ENCODE assay signal across 12 cellular contexts in the genomic region with DNA sequence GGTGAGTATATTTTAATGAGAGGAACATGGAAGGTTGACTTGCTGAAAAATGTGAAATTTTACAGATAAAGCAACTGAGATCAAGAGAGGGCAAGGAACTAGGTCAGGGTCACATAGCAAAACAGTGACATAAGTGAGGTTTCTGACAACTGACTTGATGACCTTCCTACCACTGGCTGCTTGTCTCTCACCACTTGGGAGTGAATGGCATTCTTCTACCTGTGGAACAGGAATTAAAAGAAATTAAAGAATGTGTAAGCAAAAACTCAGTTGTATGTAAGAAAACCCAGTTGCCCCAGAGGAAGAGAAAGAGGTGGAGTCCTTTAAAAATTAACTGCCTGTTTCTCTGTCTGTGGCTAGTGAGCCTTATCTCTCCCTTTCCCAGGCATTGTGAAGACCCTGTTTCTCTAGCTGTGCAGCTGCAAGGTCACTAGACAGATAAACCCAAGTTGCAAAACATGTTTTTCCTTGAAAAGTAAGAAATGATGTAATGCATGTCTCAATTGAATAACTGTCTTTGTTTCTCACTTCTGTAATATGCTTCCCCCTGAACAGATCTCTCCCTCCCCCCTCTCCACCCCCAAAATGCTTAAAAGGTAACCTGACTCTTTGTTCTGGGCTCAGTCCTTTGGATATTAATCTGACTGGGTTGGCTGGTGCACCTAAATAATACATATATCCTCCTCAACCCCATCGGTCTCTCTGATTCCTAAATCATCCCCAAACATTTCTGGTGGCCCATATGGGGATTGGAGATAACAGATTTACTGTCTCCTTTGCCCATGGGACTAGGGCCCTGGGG. TPM values are rescaled to one million over a fixed set of nuclear protein-coding genes. Genes with fewer than 3 reads are reported as not detected.
DNase-seq lines count a peak whose midpoint lies in the region; ATAC-seq, FAIRE-seq and TF ChIP-seq lines count a peak whose summit lies in the region.
"Had no signal": no experiment of that assay in that cellular context is flagged by ENCODE, and none has a peak within 500 bp of the region (broad histone marks: within the 10 kb centered on the region; RNA-seq: fewer than 3 reads in every experiment).

No MANE protein-coding gene starts in this region.

- peak overlapping the region in 2 of 3 donors; percentile 54 to 61 for H3K4me3 ChIP-seq in breast epithelium
- H3K4me3 ChIP-seq in HepG2 (replicated peaks in 1 of 3; ENCODE audit: insufficient read depth in 1 of 3, low read depth in 2 of 3, low read length in 3 of 3), result peak overlapping the region; percentile 75 to 84 (median 80)

- TF ChIP-seq EP300 in HepG2 (IDR thresholded peaks at IDR 0.05; ENCODE audit: low read depth in 2 of 2, low read length in 2 of 2) (peak in 1 of 2 experiments; percentile 74; a peak in 2 of 4 replicates), HepG2 (CRISPR knock-in tag; IDR thresholded peaks at IDR 0.05; ENCODE audit: borderline replicate concordance) (peak; percentile 86; the same call in 1 of the 2 replicates)

- no peaks in the 10 kb centered on the region for H3K9me3 Mint-ChIP-seq in MCF 10A (ENCODE audit: unreplicated experiment)
- no peaks in the 10 kb centered on the region for H3K9me3 Mint-ChIP-seq in activated naive CD8-positive, alpha-beta T cell (ENCODE audit: low read depth)
- no peaks in the 10 kb centered on the region for H3K9me3 Mint-ChIP-seq in type B pancreatic cell
- H3K9me3 Mint-ChIP-seq: activated naive CD8-positive, alpha-beta T cell treated with anti-CD3 and anti-CD28 coated beads, Interleukin-2, amount 10 ng/mL, durations not matched to agents 7 days and 5 days had no signal

- WGBS in HepG2 (ENCODE audit: low lambda C conversion rate), result 3% methylated on average over 1 of the region's 1 CpG

- TF ChIP-seq POLR2A in breast epithelium (IDR thresholded peaks at IDR 0.05) (no peak), HepG2 (IDR thresholded peaks at IDR 0.05; ENCODE audit: insufficient read depth in 1 of 2, low read depth in 2 of 2, low read length in 2 of 2) (no peak)

- BruUV-seq in MCF 10A (replicated peaks; lab: Mats Ljungman, UMichigan), result no TSS peak
- TSS peak; percentile 40 for BruUV-seq in HepG2 (replicated peaks; lab: Mats Ljungman, UMichigan)

- in situ Hi-C loops in HepG2 (cut with HindIII; ENCODE audit: extremely low pct_ligation_motif_present, low pct_unique_long_range_greater_than_20kb), result no loop called here

- H3K27me3 Mint-ChIP-seq in MCF 10A (ENCODE audit: insufficient read depth, unreplicated experiment), result no peaks in the 10 kb centered on the region
- H3K27me3 Mint-ChIP-seq in activated naive CD8-positive, alpha-beta T cell, result no peaks in the 10 kb centered on the region
- H3K27me3 Mint-ChIP-seq in type B pancreatic cell, result no peaks in the 10 kb centered on the region
- H3K27me3 Mint-ChIP-seq: activated naive CD8-positive, alpha-beta T cell treated with anti-CD3 and anti-CD28 coated beads, Interleukin-2, amount 10 ng/mL, durations not matched to agents 7 days and 5 days had no signal

- H3K36me3 ChIP-seq in breast epithelium (no peaks in the 10 kb centered on the region), HepG2 (replicated peaks in 1 of 2; ENCODE audit: control insufficient read depth in 1 of 2, insufficient read depth in 2 of 2, low read length in 2 of 2) (peaks cover 4 to 6% of the 10 kb centered on the region in 2 experiments)
- H3K36me3 ChIP-seq: sigmoid colon had no signal

- TF ChIP-seq CTCF in breast epithelium (IDR thresholded peaks at IDR 0.05) (no peak), MCF 10A (IDR thresholded peaks at IDR 0.05; ENCODE audit: unreplicated experiment) (no peak), HepG2 (CRISPR knock-in tag; IDR thresholded peaks at IDR 0.05) (no peak), type B pancreatic cell (conservative IDR thresholded peaks at IDR 0.05) (no peak)

- TF ChIP-seq RAD21 in HepG2 (CRISPR knock-in tag; IDR thresholded peaks at IDR 0.05), result no peak

- H3K4me1 ChIP-seq in breast epithelium (peaks cover 4 to 10% of the 10 kb centered on the region in 2 donors), HepG2 (ENCODE audit: insufficient read depth, low read length) (peaks cover 57% of the 10 kb centered on the region)

- H3K4me2 ChIP-seq in HepG2 (ENCODE audit: low read depth, low read length), result peak overlapping the region; percentile 91

- ATAC-seq in HepG2 (peak; percentile 29), HG03442 (IDR thresholded peaks at IDR 0.05; ENCODE audit: unreplicated experiment) (no peak)
- ATAC-seq: PC-3 had no signal

- H3K27ac ChIP-seq in breast epithelium, result peak overlapping the region; percentile 82 to 87
- H3K27ac ChIP-seq in HepG2 (ENCODE audit: extremely low read length, insufficient read depth, low read length), result peak overlapping the region; percentile 28

- CTCF ChIA-PET in MCF 10A (lab: Yijun Ruan, JAX), result interaction anchor here (2.8 kb wide), 1 partner anchor 67 kb away, joined by 11 read pairs; no protein-coding TSS in a partner anchor
- CTCF ChIA-PET in HepG2 (lab: Yijun Ruan, JAX; ENCODE audit: low intra/inter-chr PET ratio, low total read pairs), result no interaction called here

- H3K9ac ChIP-seq in HepG2 (ENCODE audit: insufficient read depth, low read depth, low read length), result peak overlapping the region; percentile 68

- H3K79me2 ChIP-seq in HepG2 (ENCODE audit: insufficient read depth, low read length), result peaks cover 31% of the 10 kb centered on the region

- H4K20me1 ChIP-seq in HepG2 (ENCODE audit: insufficient read depth, low read length), result no peaks in the 10 kb centered on the region

- H3K27ac Mint-ChIP-seq in MCF 10A (ENCODE audit: low read depth, unreplicated experiment), result no peak overlapping the region
- peak overlapping the region; percentile 58 for H3K27ac Mint-ChIP-seq in activated naive CD8-positive, alpha-beta T cell
- peak overlapping the region; percentile 91 for H3K27ac Mint-ChIP-seq in type B pancreatic cell

- DNase-seq in breast epithelium (ENCODE audit: low spot score in 2 of 2), result no peak
- DNase-seq in MCF 10A (ENCODE audit: unreplicated experiment), result no peak
- DNase-seq in HepG2 (ENCODE audit: low spot score), result peak; percentile 80
- DNase-seq in type B pancreatic cell (ENCODE audit: extremely low spot score, unreplicated experiment), result no peak
- no peak for DNase-seq in mucosa of gallbladder (ENCODE audit: low spot score)
- no peak for DNase-seq in stimulated activated CD4-positive, alpha-beta T cell treated with anti-CD3 and anti-CD28 coated beads, Interleukin-12 subunit alpha, Interleukin-12 subunit beta, amount 100 ng/mL, for 4 hours
- DNase-seq: activated naive CD8-positive, alpha-beta T cell treated with anti-CD3 and anti-CD28 coated beads, Interleukin-2, amount 10 ng/mL, durations not matched to agents 7 days and 5 days; NCI-H2029 treated with DMSO at 0.1 percent for 48 hours; PC-3; sigmoid colon had no signal

- H3K4me1 Mint-ChIP-seq in MCF 10A (ENCODE audit: insufficient read depth, unreplicated experiment), result peaks cover 24% of the 10 kb centered on the region
- peaks cover 36% of the 10 kb centered on the region for H3K4me1 Mint-ChIP-seq in activated naive CD8-positive, alpha-beta T cell (ENCODE audit: low read depth)
- peaks cover 45% of the 10 kb centered on the region for H3K4me1 Mint-ChIP-seq in type B pancreatic cell (ENCODE audit: unreplicated experiment)

- no peak for FAIRE-seq in HepG2 (lab: Jason Lieb, UNC)

- peak overlapping the region; percentile 88 for H2AFZ ChIP-seq in HepG2 (ENCODE audit: low read length)

- POLR2A ChIA-PET in MCF 10A (lab: Yijun Ruan, JAX) (interaction anchor here (0.6 kb wide), 1 partner anchor 9 kb away, joined by 3 read pairs; no protein-coding TSS in a partner anchor), HepG2 (lab: Yijun Ruan, JAX) (interaction anchor here (0.7 kb wide), 1 partner anchor 36 kb away, joined by 3 read pairs; no protein-coding TSS in a partner anchor)

- H3K27me3 ChIP-seq in breast epithelium, result no peaks in the 10 kb centered on the region
- no peaks in the 10 kb centered on the region; a peak in 1 of 5 replicates for H3K27me3 ChIP-seq in HepG2 (ENCODE audit: control insufficient read depth in 1 of 2, insufficient read depth in 2 of 2, low read length in 2 of 2)
- H3K27me3 ChIP-seq: sigmoid colon had no signal

- intact Hi-C loops in breast epithelium (cut with DNase I; ENCODE audit: low total_unique reads) (no loop called here), MCF 10A (cut with micrococcal nuclease) (no loop called here), HepG2 (cut with micrococcal nuclease; ENCODE audit: unreplicated experiment) (loop anchor here (2.0 kb wide), 1 partner anchor 67 kb away; the partner anchor contains the start of gene THUMPD1)

- H3K9me3 ChIP-seq in breast epithelium (no peaks in the 10 kb centered on the region), HepG2 (ENCODE audit: low read length) (no peaks in the 10 kb centered on the region)
- H3K9me3 ChIP-seq: sigmoid colon had no signal

- H3K4me3 Mint-ChIP-seq in MCF 10A (ENCODE audit: unreplicated experiment), result no peak overlapping the region
- H3K4me3 Mint-ChIP-seq in activated naive CD8-positive, alpha-beta T cell, result peak overlapping the region; percentile 84
- H3K4me3 Mint-ChIP-seq in type B pancreatic cell, result peak overlapping the region; percentile 88

- H3K36me3 Mint-ChIP-seq in MCF 10A (ENCODE audit: insufficient read depth, unreplicated experiment) (no peaks in the 10 kb centered on the region), type B pancreatic cell (no peaks in the 10 kb centered on the region)
- H3K36me3 Mint-ChIP-seq in activated naive CD8-positive, alpha-beta T cell, result peaks cover 5% of the 10 kb centered on the region

RNA-seq across cellular contexts. Expression of gene ACSM1, which starts 23.4 kb away (rescaled TPM):
- total RNA-seq in breast epithelium (10 to 100 TPM in 1 of 3 donors, 1 to 10 TPM in 1, under 1 TPM in 1; 0.32 to 11.1 (median 7.5) TPM), MCF 10A (2022) (not detected in 2 replicates), HepG2 (2016; rRNA removed; fragmentation: Illumina TruSeq; extraction: Trizol) (0.71 and 1.1 TPM in 2 replicates), type B pancreatic cell (ENCODE audit: low replicate concordance) (0.36 TPM in 1 of 2 replicates, not detected in the other), mucosa of gallbladder (0.20 TPM)
- total RNA-seq in HepG2 (2016; cell fraction: cytosol; rRNA removed; fragmentation: Illumina TruSeq; extraction: Trizol; ENCODE audit: low read depth), result 0.26 and 0.91 TPM in 2 replicates
- 0.80 and 0.82 TPM in 2 replicates for total RNA-seq in HepG2 (2016; cell fraction: insoluble cytoplasmic fraction; rRNA removed; fragmentation: Illumina TruSeq; extraction: Trizol)
- 0.69 and 0.80 TPM in 2 replicates for total RNA-seq in HepG2 (2016; cell fraction: membrane; rRNA removed; fragmentation: Illumina TruSeq; extraction: Trizol)
- total RNA-seq in HepG2 (2016; cell fraction: nucleus; rRNA removed; fragmentation: Illumina TruSeq; extraction: Trizol), result 1.1 and 1.6 TPM in 2 replicates
- polyA plus RNA-seq in HepG2 (2011; rRNA removed), result 0.73 and 0.77 TPM in 2 replicates
- polyA plus RNA-seq in HepG2 (2011; cell fraction: cytosol; rRNA removed), result 0.44 and 0.97 TPM in 2 replicates
- polyA plus RNA-seq in HepG2 (2011; cell fraction: nucleus; rRNA removed), result 0.40 and 1.1 TPM in 2 replicates
- polyA plus RNA-seq in HepG2 (2012), result 0.68 and 0.71 TPM in 2 replicates
- polyA plus RNA-seq in HepG2 (2016; cell fraction: cytosol; fragmentation: Illumina TruSeq; extraction: Trizol; ENCODE audit: low read depth), result 0.17 and 0.42 TPM in 2 replicates
- 0.75 and 0.91 TPM in 2 replicates for polyA plus RNA-seq in HepG2 (2016; cell fraction: insoluble cytoplasmic fraction; fragmentation: Illumina TruSeq; extraction: Trizol; ENCODE audit: low read depth)
- polyA plus RNA-seq in HepG2 (2016; cell fraction: membrane; fragmentation: Illumina TruSeq; extraction: Trizol; ENCODE audit: low read depth), result 0.35 and 0.45 TPM in 2 replicates
- 0.93 and 1.4 TPM in 2 replicates for polyA plus RNA-seq in HepG2 (2016; cell fraction: nucleus; fragmentation: Illumina TruSeq; extraction: Trizol; ENCODE audit: insufficient read depth, low read depth)
- polyA minus RNA-seq in HepG2 (2011; rRNA and poly(A)+ RNA removed; ENCODE audit: low replicate concordance), result 0.84 TPM in 1 of 2 replicates, not detected in the other
- polyA minus RNA-seq in HepG2 (2011; cell fraction: cytosol; rRNA and poly(A)+ RNA removed), result 0.30 TPM in 1 of 2 replicates, not detected in the other
- polyA minus RNA-seq in HepG2 (2011; cell fraction: nucleus; rRNA and poly(A)+ RNA removed), result 0.77 and 0.87 TPM in 2 replicates
- total RNA-seq: PC-3 had no signal
